15 cellular contexts compared by ENCODE assay signal in the genomic region with DNA sequence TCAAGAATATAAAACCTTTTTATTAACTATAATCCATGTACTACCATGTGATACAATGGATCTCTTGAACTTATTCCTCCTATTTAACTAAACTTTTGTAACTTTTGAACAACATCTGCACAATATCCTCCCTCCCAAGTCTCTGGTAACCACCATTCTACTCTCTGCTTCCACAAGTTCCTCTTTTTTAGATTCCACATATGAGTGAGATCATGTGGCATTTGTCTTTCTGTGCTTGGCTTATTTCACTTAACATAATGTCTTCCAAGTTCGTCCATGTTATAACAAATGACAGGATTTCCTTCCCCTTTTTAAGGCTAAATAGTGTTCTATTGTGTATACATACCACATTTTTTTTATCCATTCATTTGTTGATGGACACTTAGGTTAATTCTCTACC.
"Had no signal": no experiment of that assay in that cellular context is flagged by ENCODE, and none has a peak within 500 bp of the region (broad histone marks: within the 10 kb centered on the region; RNA-seq: fewer than 3 reads in every experiment).

No MANE protein-coding gene starts in this region.

- FAIRE-seq: endometrium had no signal

- DNase-seq: effector memory CD4-positive, alpha-beta T cell; heart right ventricle; hypothalamus; islet precursor cell; mucosa of descending colon; naive thymus-derived CD8-positive, alpha-beta T cell; posterior cingulate gyrus; spleen; stimulated activated CD4-positive, alpha-beta T cell treated with anti-CD3 and anti-CD28 coated beads, Interleukin-15, amount 100 ng/mL, for 24 hours; stimulated activated CD4-positive, alpha-beta T cell treated with anti-CD3 and anti-CD28 coated beads, Interleukin-1b, Interleukin-23, amount 100 ng/mL, for 48 hours; stimulated activated CD4-positive, alpha-beta T cell treated with anti-CD3 and anti-CD28 coated beads, Interleukin-4, amount 100 ng/mL, for 24 hours; tibial artery; upper lobe of left lung; uterus had no signal
